ENCODE assay signal across 12 cellular contexts in the genomic region with DNA sequence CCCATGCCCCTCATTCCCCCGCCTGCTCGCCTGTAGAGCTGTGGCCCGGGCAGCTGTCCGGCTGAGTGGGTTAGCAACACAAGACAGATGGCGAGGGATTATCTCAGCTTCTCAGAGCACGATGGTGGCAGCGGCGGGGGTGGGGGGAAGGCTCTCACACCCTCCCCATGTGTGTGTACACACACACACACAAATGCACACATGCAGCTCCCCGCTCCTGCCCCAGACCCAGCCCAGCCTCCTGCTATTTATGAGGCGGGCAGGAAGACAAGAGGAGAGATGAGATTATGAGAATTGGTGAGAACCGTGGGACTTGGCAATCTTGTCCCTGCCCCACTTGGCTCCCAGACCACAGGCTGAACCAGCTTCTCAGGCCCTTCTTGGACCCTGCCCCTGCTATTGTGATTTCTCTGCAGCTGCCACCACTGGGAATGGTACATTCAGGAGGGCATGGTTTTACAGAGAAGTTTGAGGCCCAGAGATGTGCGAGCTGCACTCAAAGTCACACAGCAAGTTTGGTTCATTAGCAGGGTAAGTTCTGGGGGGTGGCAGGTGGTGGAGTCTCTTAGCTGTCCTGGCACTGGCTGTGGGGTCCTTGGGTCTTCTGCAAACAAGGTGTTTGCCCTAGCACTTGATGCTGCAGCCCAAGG. TPM values are rescaled to one million over a fixed set of nuclear protein-coding genes. Genes with fewer than 3 reads are reported as not detected.
DNase-seq lines count a peak whose midpoint lies in the region; ATAC-seq, FAIRE-seq and TF ChIP-seq lines count a peak whose summit lies in the region.
"Had no signal": no experiment of that assay in that cellular context is flagged by ENCODE, and none has a peak within 500 bp of the region (broad histone marks: within the 10 kb centered on the region; RNA-seq: fewer than 3 reads in every experiment).

No MANE protein-coding gene starts in this region.

- H3K4me1 ChIP-seq in HepG2 (ENCODE audit: insufficient read depth, low read length) (peaks cover 91% of the 10 kb centered on the region), right lobe of liver (peaks cover 0 to 19% (median 8%) of the 10 kb centered on the region in 4 donors)

- ATAC-seq in HepG2 (no peak), right lobe of liver (no peak), HG03280 (IDR thresholded peaks at IDR 0.05; ENCODE audit: unreplicated experiment) (no peak)
- ATAC-seq: activated T-cell treated with anti-CD3 and anti-CD28 coated beads, Interleukin-2, amount 50 U/mL, for 4 hours had no signal

- no peak overlapping the region for H3K9ac ChIP-seq in HepG2 (ENCODE audit: insufficient read depth, low read depth, low read length)

- 88% methylated on average over 9 of the region's 12 CpGs for WGBS in HepG2 (ENCODE audit: low lambda C conversion rate)
- WGBS in right lobe of liver (ENCODE audit: insufficient coverage, low coverage, low lambda C conversion rate, missing lambda C conversion rate), result 82% methylated on average over 3 of the region's 12 CpGs

- no peaks in the 10 kb centered on the region for H3K36me3 Mint-ChIP-seq in type B pancreatic cell

- peak overlapping the region; percentile 21 for H3K4me3 Mint-ChIP-seq in type B pancreatic cell
- H3K4me3 Mint-ChIP-seq: activated T-cell treated with anti-CD3 and anti-CD28 coated beads, Interleukin-2, amount 50 U/mL, for 4 hours had no signal

- peaks cover 0 to 11% of the 10 kb centered on the region in 2 experiments; a peak in 2 of 5 replicates for H3K27me3 ChIP-seq in HepG2 (ENCODE audit: control insufficient read depth in 1 of 2, insufficient read depth in 2 of 2, low read length in 2 of 2)
- H3K27me3 ChIP-seq in right lobe of liver, result no peaks in the 10 kb centered on the region

- H3K9me3 Mint-ChIP-seq in type B pancreatic cell, result no peaks in the 10 kb centered on the region
- H3K9me3 Mint-ChIP-seq: activated T-cell treated with anti-CD3 and anti-CD28 coated beads, Interleukin-2, amount 50 U/mL, for 4 hours had no signal

- H3K27me3 Mint-ChIP-seq in type B pancreatic cell, result peaks cover 38% of the 10 kb centered on the region

- DNase-seq in HepG2 (ENCODE audit: low spot score), result no peak
- DNase-seq in right lobe of liver, result no peak
- DNase-seq in anterior cingulate cortex (lab: John Stamatoyannopoulos, UW), result peak in 37 of 58 donors; percentile 26 to 76 (median 52)
- DNase-seq in myocyte (ENCODE audit: low read depth), result peak; percentile 95
- DNase-seq in type B pancreatic cell (ENCODE audit: extremely low spot score, unreplicated experiment), result no peak
- no peak for DNase-seq in T-helper 1 cell
- no peak for DNase-seq in NK-92 treated with Interleukin-12 subunit alpha and Interleukin-12 subunit beta, amount 100 ng/mL, for 24 hours (lab: John Stamatoyannopoulos, UW)
- DNase-seq: activated T-cell treated with anti-CD3 and anti-CD28 coated beads, Interleukin-2, amount 50 U/mL, for 4 hours; GF-D8; NCI-H187 had no signal

- no peak for TF ChIP-seq RAD21 in HepG2 (CRISPR knock-in tag; IDR thresholded peaks at IDR 0.05)

- no peaks in the 10 kb centered on the region for H4K20me1 ChIP-seq in HepG2 (ENCODE audit: insufficient read depth, low read length)

- H3K4me1 Mint-ChIP-seq in type B pancreatic cell (ENCODE audit: unreplicated experiment), result peaks cover 68% of the 10 kb centered on the region

- no peak overlapping the region for H3K27ac Mint-ChIP-seq in type B pancreatic cell

- CTCF ChIA-PET in HepG2 (lab: Yijun Ruan, JAX; ENCODE audit: low intra/inter-chr PET ratio, low total read pairs), result no interaction called here

- POLR2A ChIA-PET in HepG2 (lab: Yijun Ruan, JAX), result interaction anchor here (3.7 to 9.5 kb wide), 2 partner anchors 10 to 43 kb away, joined by 22 to 132 read pairs; no protein-coding TSS in a partner anchor

- H3K36me3 ChIP-seq in HepG2 (replicated peaks in 1 of 2; ENCODE audit: control insufficient read depth in 1 of 2, insufficient read depth in 2 of 2, low read length in 2 of 2), result no peaks in the 10 kb centered on the region
- H3K36me3 ChIP-seq in right lobe of liver, result no peaks in the 10 kb centered on the region

- H3K27ac ChIP-seq in HepG2 (ENCODE audit: extremely low read length, insufficient read depth, low read length) (no peak overlapping the region), right lobe of liver (no peak overlapping the region)

- TF ChIP-seq EP300 in HepG2 (IDR thresholded peaks at IDR 0.05; ENCODE audit: low read depth in 2 of 2, low read length in 2 of 2) (no peak), HepG2 (CRISPR knock-in tag; IDR thresholded peaks at IDR 0.05; ENCODE audit: borderline replicate concordance) (no peak)

- FAIRE-seq in HepG2 (lab: Jason Lieb, UNC), result no peak

- H3K9me3 ChIP-seq in HepG2 (ENCODE audit: low read length) (no peaks in the 10 kb centered on the region), right lobe of liver (no peaks in the 10 kb centered on the region)

- no peak overlapping the region for H2AFZ ChIP-seq in HepG2 (ENCODE audit: low read length)

- H3K4me3 ChIP-seq in HepG2 (replicated peaks in 1 of 3; ENCODE audit: insufficient read depth in 1 of 3, low read depth in 2 of 3, low read length in 3 of 3), result no peak overlapping the region; a peak in 1 of 6 replicates
- H3K4me3 ChIP-seq in right lobe of liver, result no peak overlapping the region

- TF ChIP-seq CTCF in HepG2 (CRISPR knock-in tag; IDR thresholded peaks at IDR 0.05), result no peak
- no peak for TF ChIP-seq CTCF in right lobe of liver (IDR thresholded peaks at IDR 0.05)
- no peak for TF ChIP-seq CTCF in type B pancreatic cell (conservative IDR thresholded peaks at IDR 0.05)

- TF ChIP-seq POLR2A in HepG2 (IDR thresholded peaks at IDR 0.05; ENCODE audit: insufficient read depth in 1 of 2, low read depth in 2 of 2, low read length in 2 of 2) (no peak), right lobe of liver (IDR thresholded peaks at IDR 0.05) (no peak)

- in situ Hi-C loops in HepG2 (cut with HindIII; ENCODE audit: extremely low pct_ligation_motif_present, low pct_unique_long_range_greater_than_20kb), result no loop called here

- H3K79me2 ChIP-seq in HepG2 (ENCODE audit: insufficient read depth, low read length), result no peaks in the 10 kb centered on the region

- 0 out of 2 replicates have a peak overlapping the region, but pooled peaks have one; percentile 99 for H3K4me2 ChIP-seq in HepG2 (ENCODE audit: low read depth, low read length)

- no TSS peak for BruUV-seq in HepG2 (replicated peaks; lab: Mats Ljungman, UMichigan)

- intact Hi-C loops in HepG2 (cut with micrococcal nuclease; ENCODE audit: unreplicated experiment) (loop anchor here (5.0 to 10.0 kb wide), 3 partner anchors 37 to 310 kb away; a partner anchor contains a TSS), right lobe of liver (cut with DNase I) (no loop called here)

TF ChIP-seq in HepG2, 621 proteins besides CTCF, POLR2A, EP300 and RAD21 (continues in another document):
- TF ChIP-seq, protein P1, sequence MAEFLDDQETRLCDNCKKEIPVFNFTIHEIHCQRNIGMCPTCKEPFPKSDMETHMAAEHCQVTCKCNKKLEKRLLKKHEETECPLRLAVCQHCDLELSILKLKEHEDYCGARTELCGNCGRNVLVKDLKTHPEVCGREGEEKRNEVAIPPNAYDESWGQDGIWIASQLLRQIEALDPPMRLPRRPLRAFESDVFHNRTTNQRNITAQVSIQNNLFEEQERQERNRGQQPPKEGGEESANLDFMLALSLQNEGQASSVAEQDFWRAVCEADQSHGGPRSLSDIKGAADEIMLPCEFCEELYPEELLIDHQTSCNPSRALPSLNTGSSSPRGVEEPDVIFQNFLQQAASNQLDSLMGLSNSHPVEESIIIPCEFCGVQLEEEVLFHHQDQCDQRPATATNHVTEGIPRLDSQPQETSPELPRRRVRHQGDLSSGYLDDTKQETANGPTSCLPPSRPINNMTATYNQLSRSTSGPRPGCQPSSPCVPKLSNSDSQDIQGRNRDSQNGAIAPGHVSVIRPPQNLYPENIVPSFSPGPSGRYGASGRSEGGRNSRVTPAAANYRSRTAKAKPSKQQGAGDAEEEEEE (CRISPR knock-in tag; IDR thresholded peaks at IDR 0.05; ENCODE audit: borderline replicate concordance), result no peak
- TF ChIP-seq ZFP62 (CRISPR knock-in tag; IDR thresholded peaks at IDR 0.05) (no peak), REL (CRISPR knock-in tag; conservative IDR thresholded peaks at IDR 0.05) (no peak), STAT5B (CRISPR knock-in tag; IDR thresholded peaks at IDR 0.05) (no peak), ZSCAN9 (CRISPR knock-in tag; IDR thresholded peaks at IDR 0.05; ENCODE audit: borderline replicate concordance) (no peak)
- TF ChIP-seq, protein P2, sequence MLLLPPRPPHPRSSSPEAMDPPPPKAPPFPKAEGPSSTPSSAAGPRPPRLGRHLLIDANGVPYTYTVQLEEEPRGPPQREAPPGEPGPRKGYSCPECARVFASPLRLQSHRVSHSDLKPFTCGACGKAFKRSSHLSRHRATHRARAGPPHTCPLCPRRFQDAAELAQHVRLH (CRISPR knock-in tag; IDR thresholded peaks at IDR 0.05; ENCODE audit: borderline replicate concordance, low read depth), result no peak

RNA-seq across cellular contexts. Expression of a gene that starts 51.0 kb away (rescaled TPM):
- total RNA-seq in HepG2 (2016; rRNA removed; fragmentation: Illumina TruSeq; extraction: Trizol) (not detected in 2 replicates), right lobe of liver (under 1 TPM in 3 of 6 experiments, not detected in 3; 0.04 to 0.07 (median 0.07) TPM), myocyte (0.05 TPM in 1 of 2 replicates, not detected in the other), type B pancreatic cell (ENCODE audit: low replicate concordance) (0.19 and 0.27 TPM in 2 replicates)
- not detected in 2 replicates for total RNA-seq in HepG2 (2016; cell fraction: cytosol; rRNA removed; fragmentation: Illumina TruSeq; extraction: Trizol; ENCODE audit: low read depth)
- total RNA-seq in HepG2 (2016; cell fraction: insoluble cytoplasmic fraction; rRNA removed; fragmentation: Illumina TruSeq; extraction: Trizol), result not detected in 2 replicates
- not detected in 2 replicates for total RNA-seq in HepG2 (2016; cell fraction: membrane; rRNA removed; fragmentation: Illumina TruSeq; extraction: Trizol)
- total RNA-seq in HepG2 (2016; cell fraction: nucleus; rRNA removed; fragmentation: Illumina TruSeq; extraction: Trizol), result 0.09 TPM in 1 of 2 replicates, not detected in the other
- 0.07 and 0.13 TPM in 2 replicates for polyA plus RNA-seq in HepG2 (2011; rRNA removed)
- 0.04 and 0.06 TPM in 2 replicates for polyA plus RNA-seq in HepG2 (2011; cell fraction: cytosol; rRNA removed)
- 0.16 and 0.32 TPM in 2 replicates for polyA plus RNA-seq in HepG2 (2011; cell fraction: nucleus; rRNA removed)
- 0.07 and 0.13 TPM in 2 replicates for polyA plus RNA-seq in HepG2 (2012)
- polyA plus RNA-seq in HepG2 (2016; cell fraction: cytosol; fragmentation: Illumina TruSeq; extraction: Trizol; ENCODE audit: low read depth), result not detected in 2 replicates
- polyA plus RNA-seq in HepG2 (2016; cell fraction: insoluble cytoplasmic fraction; fragmentation: Illumina TruSeq; extraction: Trizol; ENCODE audit: low read depth), result not detected in 2 replicates
- not detected in 2 replicates for polyA plus RNA-seq in HepG2 (2016; cell fraction: membrane; fragmentation: Illumina TruSeq; extraction: Trizol; ENCODE audit: low read depth)
- polyA plus RNA-seq in HepG2 (2016; cell fraction: nucleus; fragmentation: Illumina TruSeq; extraction: Trizol; ENCODE audit: insufficient read depth, low read depth), result 0.10 TPM in 1 of 2 replicates, not detected in the other
- polyA minus RNA-seq in HepG2 (2011; rRNA and poly(A)+ RNA removed; ENCODE audit: low replicate concordance), result 0.10 TPM in 1 of 2 replicates, not detected in the other
- not detected in 2 replicates for polyA minus RNA-seq in HepG2 (2011; cell fraction: cytosol; rRNA and poly(A)+ RNA removed)
- polyA minus RNA-seq in HepG2 (2011; cell fraction: nucleus; rRNA and poly(A)+ RNA removed), result 0.12 TPM in 1 of 2 replicates, not detected in the other
- polyA plus RNA-seq in myocyte (2012), result 0.79 TPM
- total RNA-seq: activated T-cell treated with anti-CD3 and anti-CD28 coated beads, Interleukin-2, amount 50 U/mL, for 4 hours; RPMI7951 had no signal

Comparison
In these comparisons a context has a peak if more than half of its experiments do, and no peak if none do; other contexts are left out.
1. DNase-seq: peak in anterior cingulate cortex (37 of 58) and myocyte (single experiment); none in HepG2 (single experiment), right lobe of liver (0 of 3), type B pancreatic cell (single experiment), T-helper 1 cell (0 of 5) and NK-92 treated with Interleukin-12 subunit alpha and Interleukin-12 subunit beta, amount 100 ng/mL, for 24 hours (single experiment).